8 cellular contexts compared by ENCODE assay signal in the genomic region with DNA sequence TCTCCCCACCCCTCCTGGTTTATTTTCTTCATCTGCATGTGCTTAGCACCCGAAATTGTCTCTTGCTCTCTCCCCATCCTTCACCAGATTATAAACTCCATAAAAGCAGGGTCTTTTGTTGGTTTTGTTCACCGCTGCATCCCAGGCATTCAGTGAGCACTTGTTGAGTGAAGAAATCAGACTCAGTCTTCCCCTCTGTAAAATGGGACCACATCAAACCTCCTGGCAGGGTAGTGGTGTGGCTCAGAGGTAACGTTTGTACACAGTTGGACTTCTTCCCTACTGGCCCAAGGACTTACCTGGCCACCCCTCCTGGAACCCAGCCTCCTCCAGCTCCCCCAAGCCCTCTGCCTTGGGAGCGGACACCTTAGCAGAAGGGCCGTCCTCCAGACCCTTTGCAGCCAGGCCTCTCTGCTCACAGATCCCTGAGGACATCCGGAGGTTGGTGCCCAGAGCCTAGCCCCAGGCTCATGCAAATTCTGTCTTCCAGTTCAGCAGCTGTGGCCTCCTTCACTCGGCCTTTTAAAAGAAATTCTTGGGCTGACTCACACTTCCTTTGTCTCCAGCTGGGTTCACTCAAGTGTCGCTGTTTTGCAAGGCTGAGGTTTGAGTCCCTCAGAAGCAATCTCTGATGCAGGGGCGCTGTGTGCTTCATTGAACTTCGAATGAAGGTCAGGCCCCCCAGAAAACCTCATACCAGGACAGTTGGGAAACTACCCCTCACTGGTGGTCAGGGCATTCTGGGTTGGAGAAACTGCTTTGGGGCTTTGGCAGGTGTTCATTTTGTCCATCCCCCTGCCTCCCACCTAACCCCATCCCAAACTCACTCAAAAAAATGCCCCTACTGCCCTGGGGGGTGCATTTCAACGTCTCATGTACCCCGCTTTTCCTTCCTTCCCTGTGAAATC. TPM values are rescaled to one million over a fixed set of nuclear protein-coding genes. Genes with fewer than 3 reads are reported as not detected.
DNase-seq lines count a peak whose midpoint lies in the region; ATAC-seq and TF ChIP-seq lines count a peak whose summit lies in the region.

No MANE protein-coding gene starts in this region.

- DNase-seq in CD14-positive monocyte (ENCODE audit: low spot score) (peak; percentile 72), GM19240 (ENCODE audit: insufficient read length, low spot score) (peak; percentile 92), SIG-M5 treated with dmso at 0.1 percent for 504 hours (lab: John Stamatoyannopoulos, UW; ENCODE audit: unreplicated experiment) (peak; percentile 91), adipocyte (ENCODE audit: low read depth) (peak; percentile 98), HuH-7.5 (ENCODE audit: low spot score) (no peak)
- peak; percentile 52 for DNase-seq in stimulated activated CD4-positive, alpha-beta T cell treated with anti-CD3 and anti-CD28 coated beads, Interleukin-1b, Interleukin-23, amount 100 ng/mL, for 48 hours

- intact Hi-C loops in CD14-positive monocyte (cut with micrococcal nuclease) = no loop called here

- H3K27me3 ChIP-seq in adipocyte (replicated peaks; ENCODE audit: control insufficient read depth, insufficient read depth, low read length) = no peaks in the 10 kb centered on the region
- H3K27me3 ChIP-seq in iPS-15b (ENCODE audit: control insufficient read depth, insufficient read depth, low read length) = no peaks in the 10 kb centered on the region

- peaks cover 5 to 13% of the 10 kb centered on the region in 2 donors for H3K36me3 Mint-ChIP-seq in CD14-positive monocyte

- H3K4me1 Mint-ChIP-seq in CD14-positive monocyte = peaks cover 52% of the 10 kb centered on the region

- peaks cover 0 to 9% (median 3%) of the 10 kb centered on the region in 7 donors for H3K9me3 Mint-ChIP-seq in CD14-positive monocyte

- peaks cover 23 to 57% (median 24%) of the 10 kb centered on the region in 3 donors for H3K27me3 Mint-ChIP-seq in CD14-positive monocyte (ENCODE audit: low read depth in 3 of 3)

- peak overlapping the region in 6 of 7 donors; percentile 68 to 84 (median 74) for H3K27ac Mint-ChIP-seq in CD14-positive monocyte

- H3K4me1 ChIP-seq in adipocyte (ENCODE audit: control insufficient read depth, insufficient read depth, low read length) (peaks cover 22% of the 10 kb centered on the region), iPS-15b (ENCODE audit: control insufficient read depth, insufficient read depth, low read length) (peaks cover 20% of the 10 kb centered on the region)

- peak overlapping the region; percentile 53 to 90 for H3K4me3 Mint-ChIP-seq in CD14-positive monocyte

- H3K9me3 ChIP-seq in adipocyte (ENCODE audit: control insufficient read depth, low read length) = no peaks in the 10 kb centered on the region
- H3K9me3 ChIP-seq in iPS-15b (ENCODE audit: control insufficient read depth, insufficient read depth, low read length) = no peaks in the 10 kb centered on the region

- H3K9ac ChIP-seq in adipocyte (ENCODE audit: low read length) (no peak overlapping the region), iPS-15b (ENCODE audit: low read depth, low read length) (peak overlapping the region; percentile 18)

- no peak for TF ChIP-seq CTCF in CD14-positive monocyte (IDR thresholded peaks at IDR 0.05)

- peak; percentile 75 for ATAC-seq in HG03196 (IDR thresholded peaks at IDR 0.05; ENCODE audit: unreplicated experiment)

- no peaks in the 10 kb centered on the region for H3K36me3 ChIP-seq in adipocyte (ENCODE audit: control insufficient read depth, insufficient read depth, low read length, severe bottlenecking)
- no peaks in the 10 kb centered on the region for H3K36me3 ChIP-seq in iPS-15b (ENCODE audit: control insufficient read depth, insufficient read depth, low read length)

- H3K4me3 ChIP-seq in adipocyte (ENCODE audit: low read length) (peak overlapping the region; percentile 67), iPS-15b (ENCODE audit: low read depth, low read length) (peak overlapping the region; percentile 12)

RNA-seq across cellular contexts. Expression of a gene that starts 16.8 kb away (rescaled TPM):
- under 1 TPM; 0.23 to 0.24 TPM for polyA plus RNA-seq in CD14-positive monocyte

RNA-seq across cellular contexts. Expression of a gene that starts 47.3 kb away (rescaled TPM):
- not detected for polyA plus RNA-seq in CD14-positive monocyte

RNA-seq across cellular contexts. Expression of a gene that starts 52.1 kb away (rescaled TPM):
- polyA plus RNA-seq in CD14-positive monocyte = not detected

RNA-seq across cellular contexts. Expression of a gene that starts 55.0 kb away (rescaled TPM):
- polyA plus RNA-seq in CD14-positive monocyte = not detected

RNA-seq across cellular contexts. Expression of a gene that starts 59.3 kb away (rescaled TPM):
- polyA plus RNA-seq in CD14-positive monocyte = not detected
